Comparison of ENCODE assay signal across 1 cellular context in genomic region chr12:82804601-82805000, GRCh38.
TF ChIP-seq lines count a peak whose summit lies in the region.

No MANE protein-coding gene starts in this region.

TF ChIP-seq in WTC11, 78 proteins besides CTCF, POLR2A, EP300 and RAD21 (continued from another document):
- TF ChIP-seq, protein P1, sequence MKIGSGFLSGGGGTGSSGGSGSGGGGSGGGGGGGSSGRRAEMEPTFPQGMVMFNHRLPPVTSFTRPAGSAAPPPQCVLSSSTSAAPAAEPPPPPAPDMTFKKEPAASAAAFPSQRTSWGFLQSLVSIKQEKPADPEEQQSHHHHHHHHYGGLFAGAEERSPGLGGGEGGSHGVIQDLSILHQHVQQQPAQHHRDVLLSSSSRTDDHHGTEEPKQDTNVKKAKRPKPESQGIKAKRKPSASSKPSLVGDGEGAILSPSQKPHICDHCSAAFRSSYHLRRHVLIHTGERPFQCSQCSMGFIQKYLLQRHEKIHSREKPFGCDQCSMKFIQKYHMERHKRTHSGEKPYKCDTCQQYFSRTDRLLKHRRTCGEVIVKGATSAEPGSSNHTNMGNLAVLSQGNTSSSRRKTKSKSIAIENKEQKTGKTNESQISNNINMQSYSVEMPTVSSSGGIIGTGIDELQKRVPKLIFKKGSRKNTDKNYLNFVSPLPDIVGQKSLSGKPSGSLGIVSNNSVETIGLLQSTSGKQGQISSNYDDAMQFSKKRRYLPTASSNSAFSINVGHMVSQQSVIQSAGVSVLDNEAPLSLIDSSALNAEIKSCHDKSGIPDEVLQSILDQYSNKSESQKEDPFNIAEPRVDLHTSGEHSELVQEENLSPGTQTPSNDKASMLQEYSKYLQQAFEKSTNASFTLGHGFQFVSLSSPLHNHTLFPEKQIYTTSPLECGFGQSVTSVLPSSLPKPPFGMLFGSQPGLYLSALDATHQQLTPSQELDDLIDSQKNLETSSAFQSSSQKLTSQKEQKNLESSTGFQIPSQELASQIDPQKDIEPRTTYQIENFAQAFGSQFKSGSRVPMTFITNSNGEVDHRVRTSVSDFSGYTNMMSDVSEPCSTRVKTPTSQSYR (CRISPR knock-in tag; IDR thresholded peaks at IDR 0.05), result no peak
- TF ChIP-seq MAX (CRISPR knock-in tag; IDR thresholded peaks at IDR 0.05) (no peak), NFYB (CRISPR knock-in tag; conservative IDR thresholded peaks at IDR 0.05; ENCODE audit: low read depth) (no peak), NFATC4 (CRISPR knock-in tag; IDR thresholded peaks at IDR 0.05) (no peak), CBFB (CRISPR knock-in tag; IDR thresholded peaks at IDR 0.05; ENCODE audit: low read depth) (no peak), ZNF423 (CRISPR knock-in tag; IDR thresholded peaks at IDR 0.05) (no peak), RELA (CRISPR knock-in tag; IDR thresholded peaks at IDR 0.05; ENCODE audit: borderline replicate concordance) (no peak), ZBTB21 (CRISPR knock-in tag; IDR thresholded peaks at IDR 0.05; ENCODE audit: borderline replicate concordance) (no peak), PREB (CRISPR knock-in tag; IDR thresholded peaks at IDR 0.05; ENCODE audit: borderline replicate concordance) (no peak), GABPB1 (CRISPR knock-in tag; IDR thresholded peaks at IDR 0.05) (no peak), FOXP1 (CRISPR knock-in tag; IDR thresholded peaks at IDR 0.05; ENCODE audit: borderline replicate concordance) (no peak)
